Comparison of ENCODE assay signal across 9 cellular contexts in genomic region chr2:70985283-70985688, GRCh38. TPM values are rescaled to one million over a fixed set of nuclear protein-coding genes. Genes with fewer than 3 reads are reported as not detected.
"Had no signal": no experiment of that assay in that cellular context is flagged by ENCODE, and none has a peak within 500 bp of the region (broad histone marks: within the 10 kb centered on the region; RNA-seq: fewer than 3 reads in every experiment).

No MANE protein-coding gene starts in this region.

- H3K27me3 ChIP-seq: adrenal gland, esophagus muscularis mucosa, upper lobe of right lung had no signal

- H3K4me3 Mint-ChIP-seq: activated T-cell treated with anti-CD3 and anti-CD28 coated beads, Interleukin-2, amount 50 U/mL, for 4 hours had no signal

- H3K4me1 ChIP-seq: upper lobe of right lung had no signal

- H3K4me3 ChIP-seq: adrenal gland, esophagus muscularis mucosa, skin epidermis, upper lobe of right lung had no signal

- H3K27ac ChIP-seq: adrenal gland, esophagus muscularis mucosa, skin epidermis, upper lobe of right lung had no signal

- H3K9me3 Mint-ChIP-seq: activated T-cell treated with anti-CD3 and anti-CD28 coated beads, Interleukin-2, amount 50 U/mL, for 4 hours; naive thymus-derived CD4-positive, alpha-beta T cell had no signal

- H3K27me3 Mint-ChIP-seq: naive thymus-derived CD4-positive, alpha-beta T cell had no signal

- H3K9me3 ChIP-seq: adrenal gland, esophagus muscularis mucosa, upper lobe of right lung had no signal

RNA-seq across cellular contexts. Expression of gene ANKRD53, which starts 6.9 kb away (rescaled TPM):
- total RNA-seq: activated T-cell treated with anti-CD3 and anti-CD28 coated beads, Interleukin-2, amount 50 U/mL, for 4 hours; SK-MEL-5 had no signal
- polyA plus RNA-seq: naive thymus-derived CD4-positive, alpha-beta T cell had no signal

RNA-seq across cellular contexts. Expression of gene ATP6V1B1, which starts 49.6 kb away (rescaled TPM):
- total RNA-seq: activated T-cell treated with anti-CD3 and anti-CD28 coated beads, Interleukin-2, amount 50 U/mL, for 4 hours; lung microvascular endothelial cell; mononuclear cell; naive thymus-derived CD4-positive, alpha-beta T cell had no signal
- polyA plus RNA-seq: naive thymus-derived CD4-positive, alpha-beta T cell had no signal
